In the genomic region with DNA sequence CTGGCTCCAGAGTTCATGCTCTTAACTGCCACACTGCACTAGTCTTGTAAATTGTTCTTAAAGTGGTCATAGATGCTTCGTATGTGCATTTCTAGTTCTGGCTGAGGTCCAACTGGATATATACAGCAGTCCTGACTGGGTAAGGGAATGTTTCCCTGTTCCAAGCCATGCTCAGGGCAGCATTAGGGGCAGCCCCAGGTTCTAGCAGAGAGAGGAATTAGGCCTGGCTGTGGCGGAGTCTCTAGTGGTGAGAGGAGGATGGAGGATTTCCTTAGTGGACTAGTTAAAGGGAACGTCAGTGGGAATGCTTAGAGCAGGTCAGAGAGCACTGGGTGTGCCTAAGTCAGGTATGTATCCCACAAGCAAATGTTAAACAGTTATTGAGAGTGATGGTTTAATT, we compare ENCODE assay signal across 17 cellular contexts. TPM values are rescaled to one million over a fixed set of nuclear protein-coding genes. Genes with fewer than 3 reads are reported as not detected.
DNase-seq lines count a peak whose midpoint lies in the region; ATAC-seq and TF ChIP-seq lines count a peak whose summit lies in the region.
"Had no signal": no experiment of that assay in that cellular context is flagged by ENCODE, and none has a peak within 500 bp of the region (broad histone marks: within the 10 kb centered on the region; RNA-seq: fewer than 3 reads in every experiment).

No MANE protein-coding gene starts in this region.

- peaks cover 6% of the 10 kb centered on the region for H3K4me1 Mint-ChIP-seq in dendritic cell treated with granulocyte-macrophage colony-stimulating factor and Interleukin-4, amounts not matched to agents 40 ng/mL and 50 ng/mL, for 4 days (ENCODE audit: low read depth)
- H3K4me1 Mint-ChIP-seq in neural crest cell: peaks cover 39% of the 10 kb centered on the region

- H3K4me3 ChIP-seq in testis: no peak overlapping the region

- H3K27ac ChIP-seq in testis: no peak overlapping the region
- H3K27ac ChIP-seq: 22Rv1 had no signal

- intact Hi-C loops in dendritic cell treated with granulocyte-macrophage colony-stimulating factor and Interleukin-4, amounts not matched to agents 40 ng/mL and 50 ng/mL, for 4 days (cut with micrococcal nuclease): no loop called here
- intact Hi-C loops in testis (cut with DNase I; ENCODE audit: low total_unique reads): no loop called here

- WGBS in testis, 2 donors: 71 to 74% methylated on average over 3 of the region's 3 CpGs

- no peaks in the 10 kb centered on the region for H3K9me3 Mint-ChIP-seq in dendritic cell treated with granulocyte-macrophage colony-stimulating factor and Interleukin-4, amounts not matched to agents 40 ng/mL and 50 ng/mL, for 4 days
- H3K9me3 Mint-ChIP-seq in neural crest cell: no peaks in the 10 kb centered on the region

- no peaks in the 10 kb centered on the region for H3K36me3 ChIP-seq in testis (ENCODE audit: low read depth, missing control alignments)

- peak overlapping the region; percentile 14 for H3K27ac Mint-ChIP-seq in dendritic cell treated with granulocyte-macrophage colony-stimulating factor and Interleukin-4, amounts not matched to agents 40 ng/mL and 50 ng/mL, for 4 days
- H3K27ac Mint-ChIP-seq in neural crest cell (ENCODE audit: unreplicated experiment): peak overlapping the region; percentile 1

- no peaks in the 10 kb centered on the region for H3K36me3 Mint-ChIP-seq in dendritic cell treated with granulocyte-macrophage colony-stimulating factor and Interleukin-4, amounts not matched to agents 40 ng/mL and 50 ng/mL, for 4 days (ENCODE audit: low read depth)
- no peaks in the 10 kb centered on the region for H3K36me3 Mint-ChIP-seq in neural crest cell (ENCODE audit: low read depth)

- no peak for ATAC-seq in GM21423 (IDR thresholded peaks at IDR 0.05; ENCODE audit: unreplicated experiment)

- no peaks in the 10 kb centered on the region for H3K27me3 ChIP-seq in testis

- no peak overlapping the region for H3K4me3 Mint-ChIP-seq in dendritic cell treated with granulocyte-macrophage colony-stimulating factor and Interleukin-4, amounts not matched to agents 40 ng/mL and 50 ng/mL, for 4 days
- H3K4me3 Mint-ChIP-seq in neural crest cell: no peak overlapping the region

- H3K4me1 ChIP-seq in testis: no peaks in the 10 kb centered on the region

- no peaks in the 10 kb centered on the region for H3K27me3 Mint-ChIP-seq in dendritic cell treated with granulocyte-macrophage colony-stimulating factor and Interleukin-4, amounts not matched to agents 40 ng/mL and 50 ng/mL, for 4 days
- no peaks in the 10 kb centered on the region for H3K27me3 Mint-ChIP-seq in neural crest cell (ENCODE audit: low read depth)

- TF ChIP-seq POLR2A in testis (IDR thresholded peaks at IDR 0.05): no peak

- no peaks in the 10 kb centered on the region for H3K9me3 ChIP-seq in testis

- DNase-seq in DMS 273 (lab: John Stamatoyannopoulos, UW; ENCODE audit: unreplicated experiment) (peak; percentile 19), DMS 273 treated with DMSO at 0.1 percent for 48 hours (lab: John Stamatoyannopoulos, UW) (no peak), NCI-H2227 treated with DMSO at 0.1 percent for 48 hours (lab: John Stamatoyannopoulos, UW) (peak; percentile 49), neural crest cell (ENCODE audit: low read depth, low spot score) (no peak), testis (no peak), NCI-H1105 (lab: John Stamatoyannopoulos, UW) (no peak)
- DNase-seq: activated effector memory CD4-positive, alpha-beta T cell treated with Interleukin-2 at 50 U/mL for 16 hours; amniotic stem cell; cerebellar nuclear complex; effector memory CD4-positive, alpha-beta T cell; head of caudate nucleus; NCI-H187 treated with DMSO at 0.1 percent for 48 hours; NCI-H510A; SHP77 treated with DMSO at 0.1 percent for 48 hours had no signal

- TF ChIP-seq CTCF in neural crest cell (conservative IDR thresholded peaks at IDR 0.05): no peak
- TF ChIP-seq CTCF in testis (IDR thresholded peaks at IDR 0.05): no peak

RNA-seq across cellular contexts. Expression of gene UBE2E3, which starts 28.0 kb away (rescaled TPM):
- 228 and 230 TPM in 2 replicates for total RNA-seq in neural crest cell
- total RNA-seq in testis: 100 to 1,000 TPM; 113 to 138 TPM
- 111 TPM for polyA plus RNA-seq in testis (ENCODE audit: insufficient read depth, low read depth, low replicate concordance)

Comparison
In these comparisons a context has a peak if more than half of its experiments do, and no peak if none do; other contexts are left out.
1. DNase-seq: peak in DMS 273 (single experiment) and NCI-H2227 treated with DMSO at 0.1 percent for 48 hours (single experiment); none in DMS 273 treated with DMSO at 0.1 percent for 48 hours (single experiment), neural crest cell (single experiment), testis (single experiment) and NCI-H1105 (single experiment).